15 cellular contexts compared by ENCODE assay signal in genomic region chr3:178367817-178368617, GRCh38.
DNase-seq lines count a peak whose midpoint lies in the region; TF ChIP-seq lines count a peak whose summit lies in the region.
"Had no signal": no experiment of that assay in that cellular context is flagged by ENCODE, and none has a peak within 500 bp of the region (broad histone marks: within the 10 kb centered on the region; RNA-seq: fewer than 3 reads in every experiment).

No MANE protein-coding gene starts in this region.

- H3K79me1 ChIP-seq in trophoblast cell (ENCODE audit: low read length), result no peaks in the 10 kb centered on the region

- H2AFZ ChIP-seq in parathyroid adenoma (peak overlapping the region; percentile 52), trophoblast cell (ENCODE audit: insufficient read depth, low read length, poor library complexity) (no peak overlapping the region)

- no peaks in the 10 kb centered on the region for H3K27me3 ChIP-seq in esophagus muscularis mucosa
- H3K27me3 ChIP-seq in parathyroid adenoma (ENCODE audit: control insufficient read depth, insufficient read depth, low read length), result no peaks in the 10 kb centered on the region
- H3K27me3 ChIP-seq in transverse colon, result no peaks in the 10 kb centered on the region
- no peaks in the 10 kb centered on the region for H3K27me3 ChIP-seq in trophoblast cell (ENCODE audit: insufficient read depth, low read length)
- H3K27me3 ChIP-seq: BLaER1 treated with 17β-estradiol and CSF1 and Interleukin-3, amounts not matched to agents 10 nM and 100 nM; foreskin keratinocyte; vagina had no signal

- H4K12ac ChIP-seq in trophoblast cell (ENCODE audit: low read depth, low read length), result no peak overlapping the region

- no peak overlapping the region for H4K91ac ChIP-seq in trophoblast cell (ENCODE audit: low read depth, low read length)

- H3K18ac ChIP-seq in trophoblast cell (ENCODE audit: low read length), result no peak overlapping the region

- H3K4me1 ChIP-seq in esophagus muscularis mucosa (peaks cover 5 to 26% (median 23%) of the 10 kb centered on the region in 4 donors), parathyroid adenoma (peaks cover 7% of the 10 kb centered on the region), transverse colon (no peaks in the 10 kb centered on the region), trophoblast cell (ENCODE audit: control insufficient read depth in 1 of 2, insufficient read depth in 2 of 2, low read length in 2 of 2) (no peaks in the 10 kb centered on the region)
- H3K4me1 ChIP-seq: BLaER1 treated with 17β-estradiol and CSF1 and Interleukin-3, amounts not matched to agents 10 nM and 100 nM; foreskin keratinocyte had no signal

- peak overlapping the region; percentile 42 to 72 (median 54) for H3K27ac ChIP-seq in esophagus muscularis mucosa (replicated peaks in 1 of 4)
- peak overlapping the region; percentile 66 for H3K27ac ChIP-seq in parathyroid adenoma
- no peak overlapping the region for H3K27ac ChIP-seq in transverse colon
- no peak overlapping the region for H3K27ac ChIP-seq in trophoblast cell (ENCODE audit: low read depth, low read length)
- H3K27ac ChIP-seq: BLaER1 treated with 17β-estradiol and CSF1 and Interleukin-3, amounts not matched to agents 10 nM and 100 nM; foreskin keratinocyte; vagina had no signal

- H3K23ac ChIP-seq in trophoblast cell (ENCODE audit: low read length), result no peak overlapping the region

- no peak overlapping the region for H3K4me2 ChIP-seq in parathyroid adenoma (ENCODE audit: low read length)
- no peak overlapping the region for H3K4me2 ChIP-seq in trophoblast cell (ENCODE audit: low read length)
- H3K4me2 ChIP-seq: BLaER1 treated with 17β-estradiol and CSF1 and Interleukin-3, amounts not matched to agents 10 nM and 100 nM had no signal

- 28% methylated on average over 4 of the region's 4 CpGs for WGBS in esophagus muscularis mucosa
- WGBS in transverse colon (ENCODE audit: low coverage in 1 of 2), 2 donors, result 29 to 46% methylated on average over 3 to 4 of the region's 4 CpGs
- 100% methylated on average over 1 of the region's 4 CpGs for WGBS in trophoblast cell (ENCODE audit: extremely low coverage, insufficient coverage, insufficient read length)

- intact Hi-C loops in esophagus muscularis mucosa (cut with DNase I), result no loop called here
- intact Hi-C loops in transverse colon (cut with DNase I; ENCODE audit: low total_unique reads), result no loop called here

- peaks cover 0 to 10% (median 0%) of the 10 kb centered on the region in 4 donors for H3K9me3 ChIP-seq in esophagus muscularis mucosa
- no peaks in the 10 kb centered on the region for H3K9me3 ChIP-seq in parathyroid adenoma (ENCODE audit: control insufficient read depth, low read length)
- H3K9me3 ChIP-seq in transverse colon, result no peaks in the 10 kb centered on the region
- no peaks in the 10 kb centered on the region for H3K9me3 ChIP-seq in trophoblast cell (ENCODE audit: insufficient read depth, low read depth, low read length)
- H3K9me3 ChIP-seq: vagina had no signal

- no peak overlapping the region for H3K4ac ChIP-seq in trophoblast cell (ENCODE audit: low read depth, low read length)

- no peak for TF ChIP-seq POLR2A in esophagus muscularis mucosa (IDR thresholded peaks at IDR 0.05; ENCODE audit: low read depth)
- no peak for TF ChIP-seq POLR2A in transverse colon (IDR thresholded peaks at IDR 0.05)

- no peak overlapping the region for H2BK5ac ChIP-seq in trophoblast cell (ENCODE audit: low read depth, low read length, poor library complexity)

- no peak for TF ChIP-seq CTCF in esophagus muscularis mucosa (IDR thresholded peaks at IDR 0.05)
- TF ChIP-seq CTCF in parathyroid adenoma (IDR thresholded peaks at IDR 0.05), result no peak
- no peak for TF ChIP-seq CTCF in transverse colon (IDR thresholded peaks at IDR 0.05)

- H3K9ac ChIP-seq in parathyroid adenoma (no peak overlapping the region), trophoblast cell (ENCODE audit: low read length) (no peak overlapping the region)
- H3K9ac ChIP-seq: BLaER1 treated with 17β-estradiol and CSF1 and Interleukin-3, amounts not matched to agents 10 nM and 100 nM had no signal

- H3K4me3 ChIP-seq in esophagus muscularis mucosa (no peak overlapping the region), parathyroid adenoma (ENCODE audit: low read depth, low read length) (no peak overlapping the region), transverse colon (no peak overlapping the region), trophoblast cell (ENCODE audit: low read depth, low read length) (no peak overlapping the region)
- H3K4me3 ChIP-seq: BLaER1 treated with 17β-estradiol and CSF1 and Interleukin-3, amounts not matched to agents 10 nM and 100 nM; vagina had no signal

- no peak overlapping the region for H2BK12ac ChIP-seq in trophoblast cell (ENCODE audit: low read length)

- no peak overlapping the region for H2BK120ac ChIP-seq in trophoblast cell (ENCODE audit: insufficient read depth, low read length, poor library complexity)

- in situ Hi-C loops in transverse colon (cut with MboI; ENCODE audit: low pct_ligation_motif_present in 1 of 4, low pct_unique_long_range_greater_than_20kb in 1 of 4, low sequenced_read_pairs in 3 of 4), result no loop called here

- H4K8ac ChIP-seq in trophoblast cell (ENCODE audit: low read depth, low read length), result no peak overlapping the region

- TF ChIP-seq EP300 in esophagus muscularis mucosa (IDR thresholded peaks at IDR 0.05) (no peak), transverse colon (IDR thresholded peaks at IDR 0.05; ENCODE audit: low read depth) (no peak)

- H3K36me3 ChIP-seq in esophagus muscularis mucosa, result no peaks in the 10 kb centered on the region
- H3K36me3 ChIP-seq in parathyroid adenoma (ENCODE audit: control insufficient read depth, insufficient read depth, low read length), result no peaks in the 10 kb centered on the region
- no peaks in the 10 kb centered on the region for H3K36me3 ChIP-seq in transverse colon
- no peaks in the 10 kb centered on the region for H3K36me3 ChIP-seq in trophoblast cell (ENCODE audit: control insufficient read depth in 1 of 2, insufficient read depth in 2 of 2, low read length in 2 of 2)
- H3K36me3 ChIP-seq: BLaER1 treated with 17β-estradiol and CSF1 and Interleukin-3, amounts not matched to agents 10 nM and 100 nM; vagina had no signal

- H3K14ac ChIP-seq in trophoblast cell (ENCODE audit: low read length), result no peak overlapping the region

- H2AK5ac ChIP-seq in trophoblast cell (ENCODE audit: low read length), result no peak overlapping the region

- DNase-seq in M059J (ENCODE audit: low read depth) (peak; percentile 68), NCI-H226 (peak; percentile 56), esophagus muscularis mucosa (ENCODE audit: extremely low spot score) (no peak), AG20443 (ENCODE audit: low spot score) (no peak), transverse colon (no peak), trophoblast cell (no peak)
- no peak for DNase-seq in stimulated activated CD8-positive, alpha-beta memory T cell treated with anti-CD3 and anti-CD28 coated beads, Interleukin-4, amount 100 ng/mL, for 48 hours
- DNase-seq: activated CD4-positive, alpha-beta memory T cell treated with anti-CD3 and anti-CD28 coated beads for 36 hours; amygdala; foreskin keratinocyte; NCI-H526; stimulated activated CD4-positive, alpha-beta T cell treated with anti-CD3 and anti-CD28 coated beads, Interleukin-2, amount 100 ng/mL, for 24 hours had no signal

- H3K79me2 ChIP-seq in parathyroid adenoma (no peaks in the 10 kb centered on the region), trophoblast cell (ENCODE audit: control insufficient read depth, insufficient read depth, low read length, poor library complexity) (no peaks in the 10 kb centered on the region)

Comparison
In these comparisons a context has a peak if more than half of its experiments do, and no peak if none do; other contexts are left out.
1. DNase-seq: peak in M059J (single experiment) and NCI-H226 (single experiment); none in esophagus muscularis mucosa (single experiment), AG20443 (single experiment), transverse colon (single experiment), trophoblast cell (0 of 2) and stimulated activated CD8-positive, alpha-beta memory T cell treated with anti-CD3 and anti-CD28 coated beads, Interleukin-4, amount 100 ng/mL, for 48 hours (single experiment).
2. H3K27ac ChIP-seq: peak in esophagus muscularis mucosa (4 of 4) and parathyroid adenoma (single experiment); none in transverse colon (0 of 4) and trophoblast cell (single experiment).